In genomic region chr17:81867123-81867951, GRCh38 we compare ENCODE assay signal across 8 cellular contexts. TPM values are rescaled to one million over a fixed set of nuclear protein-coding genes. Genes with fewer than 3 reads are reported as not detected.
DNase-seq lines count a peak whose midpoint lies in the region; TF ChIP-seq lines count a peak whose summit lies in the region.

No MANE protein-coding gene starts in this region.

- peaks cover 27% of the 10 kb centered on the region for H3K4me1 Mint-ChIP-seq in Caco-2 (ENCODE audit: low read depth, unreplicated experiment)
- H3K4me1 Mint-ChIP-seq in HFFc6 (ENCODE audit: low read depth): peaks cover 46% of the 10 kb centered on the region

- H3K27me3 ChIP-seq in Caco-2 (replicated peaks; ENCODE audit: control insufficient read depth, insufficient read depth, low read length) (no peaks in the 10 kb centered on the region), skeletal muscle satellite cell (ENCODE audit: control insufficient read depth, insufficient read depth, low read length) (no peaks in the 10 kb centered on the region)

- H3K36me3 Mint-ChIP-seq in Caco-2 (ENCODE audit: insufficient read depth, unreplicated experiment) (peaks cover 97% of the 10 kb centered on the region), HFFc6 (ENCODE audit: low read depth) (peaks cover 21% of the 10 kb centered on the region)

- no peak overlapping the region for H3K4me3 ChIP-seq in Caco-2 (ENCODE audit: low read depth, low read length)
- no peak overlapping the region for H3K4me3 ChIP-seq in fibroblast of the aortic adventitia (ENCODE audit: low read depth, low read length)
- H3K4me3 ChIP-seq in skeletal muscle satellite cell (ENCODE audit: low read length): no peak overlapping the region

- POLR2A ChIA-PET in Caco-2 (lab: Charles Lee): interaction anchor here (0.7 to 1.1 kb wide), 2 partner anchors 34 to 232 kb away, joined by 3 to 5 read pairs; no protein-coding TSS in a partner anchor

- H3K36me3 ChIP-seq in Caco-2 (ENCODE audit: control insufficient read depth, insufficient read depth, low read length) (peaks cover 4% of the 10 kb centered on the region; the same call in 1 of the 2 replicates), skeletal muscle satellite cell (ENCODE audit: insufficient read depth, low read length) (peaks cover 57% of the 10 kb centered on the region)

- BruUV-seq in Caco-2 (replicated peaks; lab: Mats Ljungman, UMichigan): no TSS peak

- DNase-seq in Caco-2 (peak; percentile 61 to 77), HFFc6 (peak; percentile 58), fibroblast of the aortic adventitia (ENCODE audit: low read depth) (peak; percentile 63), superior temporal gyrus (ENCODE audit: extremely low spot score) (no peak), amniotic stem cell (lab: John Stamatoyannopoulos, UW) (no peak), kidney glomerular epithelial cell (lab: John Stamatoyannopoulos, UW) (no peak)
- peak; percentile 38 for DNase-seq in activated CD4-positive, alpha-beta T cell treated with anti-CD3 and anti-CD28 coated beads for 48 hours

- no peaks in the 10 kb centered on the region for H3K27me3 Mint-ChIP-seq in Caco-2 (ENCODE audit: insufficient read depth, unreplicated experiment)
- H3K27me3 Mint-ChIP-seq in HFFc6 (ENCODE audit: insufficient read depth): peaks cover 61% of the 10 kb centered on the region

- CTCF ChIA-PET in Caco-2 (lab: Charles Lee): no interaction called here

- no peak for TF ChIP-seq CTCF in Caco-2 (IDR thresholded peaks at IDR 0.05; ENCODE audit: insufficient read depth in 1 of 2, low read depth in 1 of 2, low read length in 1 of 2, severe bottlenecking in 1 of 2, unreplicated experiment in 1 of 2)
- no peak for TF ChIP-seq CTCF in HFFc6 (IDR thresholded peaks at IDR 0.05)
- TF ChIP-seq CTCF in fibroblast of the aortic adventitia (IDR thresholded peaks at IDR 0.05; ENCODE audit: insufficient read depth, low read length): no peak

- intact Hi-C loops in Caco-2 (cut with micrococcal nuclease; ENCODE audit: unreplicated experiment): no loop called here

- H3K27ac Mint-ChIP-seq in Caco-2 (ENCODE audit: unreplicated experiment) (peak overlapping the region; percentile 90), HFFc6 (peak overlapping the region; percentile 93)

- H3K9me3 Mint-ChIP-seq in Caco-2 (ENCODE audit: unreplicated experiment): no peaks in the 10 kb centered on the region
- H3K9me3 Mint-ChIP-seq in HFFc6: peaks cover 5% of the 10 kb centered on the region; the same call in 1 of the 2 replicates

- H3K4me3 Mint-ChIP-seq in Caco-2 (ENCODE audit: unreplicated experiment) (peak overlapping the region; percentile 44), HFFc6 (peak overlapping the region; percentile 92; the same call in 1 of the 2 replicates)

- H3K9ac ChIP-seq in skeletal muscle satellite cell (ENCODE audit: low read depth, low read length): peak overlapping the region; percentile 53

- H3K9me3 ChIP-seq in Caco-2: no peaks in the 10 kb centered on the region
- no peaks in the 10 kb centered on the region for H3K9me3 ChIP-seq in skeletal muscle satellite cell (replicated peaks; ENCODE audit: low read length)

- H3K4me1 ChIP-seq in Caco-2 (peaks cover 51% of the 10 kb centered on the region), skeletal muscle satellite cell (ENCODE audit: control insufficient read depth, insufficient read depth, low read length) (peaks cover 49% of the 10 kb centered on the region)

- no peak overlapping the region for H3K4me2 ChIP-seq in skeletal muscle satellite cell (ENCODE audit: low read length)

RNA-seq across cellular contexts. Expression of gene ARHGDIA, which starts 3.8 kb away (rescaled TPM):
- 253 and 292 TPM in 2 replicates for total RNA-seq in Caco-2 (2022)
- total RNA-seq in HFFc6 (2021; fragmentation: NEBNext Ultra II Directional; extraction: Animal tissue kit (Norgen Biotek cat#: 25700)): 1,000 to 10,000 TPM in 1 of 6 experiments, 100 to 1,000 TPM in 5; 758 to 1,040 (median 908) TPM
- total RNA-seq in fibroblast of the aortic adventitia (ENCODE audit: low replicate concordance): 95.1 and 149 TPM in 2 replicates
- total RNA-seq in skeletal muscle satellite cell (2012; rRNA removed): 197 and 245 TPM in 2 replicates

RNA-seq across cellular contexts. Expression of gene P4HB, which starts 7.0 kb away (rescaled TPM):
- total RNA-seq in Caco-2 (2022) (895 and 958 TPM in 2 replicates), fibroblast of the aortic adventitia (ENCODE audit: low replicate concordance) (763 and 1,500 TPM in 2 replicates)
- total RNA-seq in HFFc6 (2021; fragmentation: NEBNext Ultra II Directional; extraction: Animal tissue kit (Norgen Biotek cat#: 25700)): 100 to 1,000 TPM; 790 to 981 (median 910) TPM
- 1,387 and 1,428 TPM in 2 replicates for total RNA-seq in skeletal muscle satellite cell (2012; rRNA removed)

RNA-seq across cellular contexts. Expression of gene ALYREF, which starts 24.0 kb away (rescaled TPM):
- total RNA-seq in Caco-2 (2022) (248 and 252 TPM in 2 replicates), fibroblast of the aortic adventitia (ENCODE audit: low replicate concordance) (43.6 and 77.3 TPM in 2 replicates)
- 100 to 1,000 TPM; 101 to 151 (median 135) TPM for total RNA-seq in HFFc6 (2021; fragmentation: NEBNext Ultra II Directional; extraction: Animal tissue kit (Norgen Biotek cat#: 25700))
- 148 and 159 TPM in 2 replicates for total RNA-seq in skeletal muscle satellite cell (2012; rRNA removed)

RNA-seq across cellular contexts. Expression of gene ANAPC11, which starts 24.2 kb away (rescaled TPM):
- 133 and 140 TPM in 2 replicates for total RNA-seq in Caco-2 (2022)
- total RNA-seq in HFFc6 (2021; fragmentation: NEBNext Ultra II Directional; extraction: Animal tissue kit (Norgen Biotek cat#: 25700)): 100 to 1,000 TPM; 151 to 169 (median 156) TPM
- 172 and 178 TPM in 2 replicates for total RNA-seq in fibroblast of the aortic adventitia (ENCODE audit: low replicate concordance)
- 159 and 181 TPM in 2 replicates for total RNA-seq in skeletal muscle satellite cell (2012; rRNA removed)

RNA-seq across cellular contexts. Expression of gene PPP1R27, which starts 32.5 kb away (rescaled TPM):
- total RNA-seq in Caco-2 (2022) (0.93 TPM in 1 of 2 replicates, not detected in the other), fibroblast of the aortic adventitia (ENCODE audit: low replicate concordance) (not detected in 2 replicates)
- total RNA-seq in HFFc6 (2021; fragmentation: NEBNext Ultra II Directional; extraction: Animal tissue kit (Norgen Biotek cat#: 25700)): not detected
- total RNA-seq in skeletal muscle satellite cell (2012; rRNA removed): 0.44 TPM in 1 of 2 replicates, not detected in the other

Comparison
In these comparisons a context has a peak if more than half of its experiments do, and no peak if none do; other contexts are left out.
1. DNase-seq: peak in Caco-2 (2 of 2), HFFc6 (single experiment), activated CD4-positive, alpha-beta T cell treated with anti-CD3 and anti-CD28 coated beads for 48 hours (single experiment) and fibroblast of the aortic adventitia (single experiment); none in superior temporal gyrus (single experiment), amniotic stem cell (single experiment) and kidney glomerular epithelial cell (single experiment).